In genomic region chr15:66251790-66252355, GRCh38 we compare ENCODE assay signal across 8 cellular contexts. TPM values are rescaled to one million over a fixed set of nuclear protein-coding genes. Genes with fewer than 3 reads are reported as not detected.
DNase-seq lines count a peak whose midpoint lies in the region; ATAC-seq and TF ChIP-seq lines count a peak whose summit lies in the region.

No MANE protein-coding gene starts in this region.

- no peak for ATAC-seq in effector memory CD8-positive, alpha-beta T cell (replicated peaks)
- no peak for ATAC-seq in GM21576 (IDR thresholded peaks at IDR 0.05; ENCODE audit: unreplicated experiment)
- no peak for ATAC-seq in HG03342 (IDR thresholded peaks at IDR 0.05; ENCODE audit: unreplicated experiment)

- H3K27ac ChIP-seq in prostate gland = no peak overlapping the region
- H3K27ac ChIP-seq in Karpas-422 (ENCODE audit: low read length) = no peak overlapping the region

- peaks cover 70 to 71% of the 10 kb centered on the region in 2 donors for H3K27me3 Mint-ChIP-seq in effector memory CD8-positive, alpha-beta T cell

- H3K4me1 ChIP-seq in prostate gland (replicated peaks) (peaks cover 3% of the 10 kb centered on the region), Karpas-422 (ENCODE audit: low read length) (no peaks in the 10 kb centered on the region)

- no peaks in the 10 kb centered on the region for H3K36me3 Mint-ChIP-seq in effector memory CD8-positive, alpha-beta T cell (ENCODE audit: insufficient read depth)

- DNase-seq in EL (peak; percentile 12), NCI-H146 (lab: John Stamatoyannopoulos, UW) (peak; percentile 61), prostate gland (ENCODE audit: low spot score) (no peak), Karpas-422 (no peak), T-helper 9 cell (no peak)
- no peak for DNase-seq in effector memory CD8-positive, alpha-beta T cell

- TF ChIP-seq CTCF in prostate gland (IDR thresholded peaks at IDR 0.05) = no peak

- H3K9me3 ChIP-seq in prostate gland (no peaks in the 10 kb centered on the region), Karpas-422 (ENCODE audit: low read length) (no peaks in the 10 kb centered on the region)

- no peak overlapping the region for H3K9ac ChIP-seq in Karpas-422 (ENCODE audit: low read length)

- intact Hi-C loops in prostate gland (cut with DNase I) = no loop called here

- peaks cover 3% of the 10 kb centered on the region for H3K27me3 ChIP-seq in prostate gland (replicated peaks; ENCODE audit: insufficient read depth)
- no peaks in the 10 kb centered on the region for H3K27me3 ChIP-seq in Karpas-422 (ENCODE audit: low read length)

- H3K4me2 ChIP-seq in Karpas-422 (ENCODE audit: low read depth, low read length, poor library complexity, severe bottlenecking) = no peak overlapping the region

- H3K9me2 ChIP-seq in Karpas-422 (replicated peaks; ENCODE audit: insufficient read depth, low read length) = no peaks in the 10 kb centered on the region

- H3K4me3 ChIP-seq in prostate gland = peak overlapping the region; percentile 32 to 43
- no peak overlapping the region for H3K4me3 ChIP-seq in Karpas-422 (ENCODE audit: low read length)

- H2AFZ ChIP-seq in Karpas-422 (ENCODE audit: low read length) = no peak overlapping the region

- no peaks in the 10 kb centered on the region for H3K79me2 ChIP-seq in Karpas-422 (ENCODE audit: low read length)

- H3K9me3 Mint-ChIP-seq in effector memory CD8-positive, alpha-beta T cell = no peaks in the 10 kb centered on the region

- no peak overlapping the region for H3K27ac Mint-ChIP-seq in effector memory CD8-positive, alpha-beta T cell

- no peaks in the 10 kb centered on the region for H4K20me1 ChIP-seq in Karpas-422 (ENCODE audit: insufficient read depth, low read depth, low read length)

- WGBS in prostate gland = 11% methylated on average over 27 of the region's 41 CpGs

- H3K4me1 Mint-ChIP-seq in effector memory CD8-positive, alpha-beta T cell (ENCODE audit: low read depth in 2 of 2) = peaks cover 14 to 16% of the 10 kb centered on the region in 2 donors

- H3K36me3 ChIP-seq in prostate gland = no peaks in the 10 kb centered on the region
- H3K36me3 ChIP-seq in Karpas-422 (ENCODE audit: insufficient read depth, low read length) = no peaks in the 10 kb centered on the region

- TF ChIP-seq POLR2A in prostate gland (IDR thresholded peaks at IDR 0.05) = no peak

- H3K4me3 Mint-ChIP-seq in effector memory CD8-positive, alpha-beta T cell = peak overlapping the region; percentile 80

RNA-seq across cellular contexts. Expression of gene MEGF11, which starts 1.7 kb away (rescaled TPM):
- not detected for total RNA-seq in prostate gland
- not detected in 2 replicates for total RNA-seq in Karpas-422 (2014; rRNA removed; shearing (Covaris generic); ENCODE audit: low replicate concordance)

RNA-seq across cellular contexts. Expression of gene DIS3L, which starts 41.5 kb away (rescaled TPM):
- total RNA-seq in prostate gland = 10 to 100 TPM; 19.4 to 35.0 TPM
- 25.5 and 40.2 TPM in 2 replicates for total RNA-seq in Karpas-422 (2014; rRNA removed; shearing (Covaris generic); ENCODE audit: low replicate concordance)

Comparison
In these comparisons a context has a peak if more than half of its experiments do, and no peak if none do; other contexts are left out.
1. DNase-seq: peak in EL (single experiment) and NCI-H146 (single experiment); none in effector memory CD8-positive, alpha-beta T cell (0 of 3), prostate gland (single experiment), Karpas-422 (single experiment) and T-helper 9 cell (single experiment).